In genomic region chr11:94132152-94132558, GRCh38 we compare ENCODE assay signal across 10 cellular contexts. TPM values are rescaled to one million over a fixed set of nuclear protein-coding genes. Genes with fewer than 3 reads are reported as not detected.
A peak's percentile ranks its signal among the peaks of the same experiment; 100 is the strongest.
DNase-seq lines count a peak whose midpoint lies in the region; ATAC-seq, FAIRE-seq and TF ChIP-seq lines count a peak whose summit lies in the region.
"Had no signal": no experiment of that assay in that cellular context is flagged by ENCODE, and none has a peak within 500 bp of the region (broad histone marks: within the 10 kb centered on the region; RNA-seq: fewer than 3 reads in every experiment).

No MANE protein-coding gene starts in this region.

- TF ChIP-seq POLR2A in transverse colon (IDR thresholded peaks at IDR 0.05): no peak

- H3K27ac ChIP-seq in heart right ventricle: peak overlapping the region in 7 of 10 donors; percentile 21 to 96 (median 94)
- H3K27ac ChIP-seq in astrocyte (ENCODE audit: low read depth, low read length): peak overlapping the region; percentile 37
- no peak overlapping the region for H3K27ac ChIP-seq in iPS-20b (ENCODE audit: low read length)
- H3K27ac ChIP-seq in transverse colon: peak overlapping the region in 2 of 4 donors; percentile 93 to 99

- 53 to 57% methylated on average over 5 of the region's 5 CpGs for WGBS in heart right ventricle, 2 donors
- WGBS in transverse colon (ENCODE audit: low coverage in 1 of 2), 2 donors: 72 to 83% methylated on average over 4 to 5 of the region's 5 CpGs

- no peak for TF ChIP-seq EP300 in transverse colon (IDR thresholded peaks at IDR 0.05; ENCODE audit: low read depth)

- TF ChIP-seq CTCF in heart right ventricle (IDR thresholded peaks at IDR 0.05) (no peak), astrocyte (IDR thresholded peaks at IDR 0.05; ENCODE audit: insufficient read depth, low read depth, low read length) (no peak), transverse colon (IDR thresholded peaks at IDR 0.05) (no peak)

- ATAC-seq in heart right ventricle: no peak
- no peak for ATAC-seq in left ventricle myocardium superior
- ATAC-seq in left lobe of liver: no peak
- ATAC-seq in HG03196 (IDR thresholded peaks at IDR 0.05; ENCODE audit: unreplicated experiment): no peak
- ATAC-seq: psoas muscle had no signal

- DNase-seq in heart right ventricle (peak in 1 of 2 donors; percentile 29), left ventricle myocardium superior (no peak), astrocyte (ENCODE audit: low read depth) (peak; percentile 89), transverse colon (peak; percentile 20), left lobe of liver (ENCODE audit: low spot score) (no peak), DMS 273 (lab: John Stamatoyannopoulos, UW; ENCODE audit: unreplicated experiment) (no peak)
- DNase-seq: NCI-H187 treated with DMSO at 0.1 percent for 48 hours had no signal

- intact Hi-C loops in heart right ventricle (cut with DNase I) (loop anchor here in 1 of 10 donors (5.0 kb wide), 1 partner anchor 50 kb away; no protein-coding TSS in a partner anchor), left ventricle myocardium superior (cut with micrococcal nuclease) (no loop called here), transverse colon (cut with DNase I; ENCODE audit: low total_unique reads) (no loop called here)

- no peaks in the 10 kb centered on the region for H3K27me3 Mint-ChIP-seq in astrocyte (ENCODE audit: low read depth, unreplicated experiment)

- H3K4me1 ChIP-seq in heart right ventricle: peaks cover 18 to 85% (median 76%) of the 10 kb centered on the region in 9 donors
- H3K4me1 ChIP-seq in astrocyte (ENCODE audit: insufficient read depth, low read length): peaks cover 70% of the 10 kb centered on the region
- peaks cover 49% of the 10 kb centered on the region for H3K4me1 ChIP-seq in iPS-20b (ENCODE audit: insufficient read depth, low read length)
- peaks cover 15 to 48% (median 42%) of the 10 kb centered on the region in 4 donors for H3K4me1 ChIP-seq in transverse colon

- peak overlapping the region; percentile 95 for H3K4me2 ChIP-seq in astrocyte (ENCODE audit: low read length)

- H3K27me3 ChIP-seq in heart right ventricle (no peaks in the 10 kb centered on the region), astrocyte (ENCODE audit: insufficient read depth, low read length) (no peaks in the 10 kb centered on the region), iPS-20b (ENCODE audit: insufficient read depth, low read length) (no peaks in the 10 kb centered on the region), transverse colon (no peaks in the 10 kb centered on the region)

- peaks cover 2% of the 10 kb centered on the region for H3K9me3 Mint-ChIP-seq in astrocyte (ENCODE audit: unreplicated experiment)

- H3K9me3 ChIP-seq in heart right ventricle: no peaks in the 10 kb centered on the region
- H3K9me3 ChIP-seq in astrocyte (ENCODE audit: insufficient read depth, low read depth, low read length): no peaks in the 10 kb centered on the region
- no peaks in the 10 kb centered on the region for H3K9me3 ChIP-seq in iPS-20b (ENCODE audit: insufficient read depth, low read depth, low read length)
- no peaks in the 10 kb centered on the region for H3K9me3 ChIP-seq in transverse colon
- H3K9me3 ChIP-seq: psoas muscle had no signal

- H3K36me3 ChIP-seq in heart right ventricle (no peaks in the 10 kb centered on the region), astrocyte (ENCODE audit: insufficient read depth, low read length) (no peaks in the 10 kb centered on the region), iPS-20b (ENCODE audit: insufficient read depth, low read depth, low read length) (peaks cover 9% of the 10 kb centered on the region), transverse colon (no peaks in the 10 kb centered on the region)

- no peak overlapping the region for H3K27ac Mint-ChIP-seq in astrocyte (ENCODE audit: unreplicated experiment)

- no peaks in the 10 kb centered on the region for H3K36me3 Mint-ChIP-seq in astrocyte (ENCODE audit: low read depth, unreplicated experiment)

- peaks cover 77% of the 10 kb centered on the region for H3K79me2 ChIP-seq in astrocyte (ENCODE audit: insufficient read depth, low read length)

- H2AFZ ChIP-seq in astrocyte (ENCODE audit: low read depth, low read length): no peak overlapping the region

- H3K4me3 ChIP-seq in heart right ventricle: peak overlapping the region in 1 of 10 donors; percentile 89
- no peak overlapping the region for H3K4me3 ChIP-seq in astrocyte (ENCODE audit: insufficient read depth, low read depth, low read length)
- H3K4me3 ChIP-seq in iPS-20b (ENCODE audit: low read length): peak overlapping the region; percentile 98
- H3K4me3 ChIP-seq in transverse colon: no peak overlapping the region
- H3K4me3 ChIP-seq: psoas muscle had no signal

- in situ Hi-C loops in transverse colon (cut with MboI; ENCODE audit: low pct_ligation_motif_present in 1 of 4, low pct_unique_long_range_greater_than_20kb in 1 of 4, low sequenced_read_pairs in 3 of 4): no loop called here

- H3K9ac ChIP-seq in astrocyte (ENCODE audit: low read length) (peak overlapping the region; percentile 18), iPS-20b (ENCODE audit: low read depth, low read length) (no peak overlapping the region; the same call in 1 of the 2 replicates)

- peaks cover 46% of the 10 kb centered on the region for H3K4me1 Mint-ChIP-seq in astrocyte (ENCODE audit: low read depth, unreplicated experiment)

- FAIRE-seq in astrocyte (lab: Jason Lieb, UNC): no peak

- H4K20me1 ChIP-seq in astrocyte (ENCODE audit: insufficient read depth, low read length): peaks cover 34% of the 10 kb centered on the region

- no peak overlapping the region for H3K4me3 Mint-ChIP-seq in astrocyte (ENCODE audit: unreplicated experiment)

RNA-seq across cellular contexts. Expression of gene PANX1, which starts 3.5 kb away (rescaled TPM):
- total RNA-seq in heart right ventricle (10 to 100 TPM; 16.1 to 42.4 (median 22.0) TPM), left ventricle myocardium superior (17.4 TPM), astrocyte (42.1 and 46.8 TPM in 2 replicates), transverse colon (10 to 100 TPM in 3 of 4 donors, 1 to 10 TPM in 1; 9.0 to 20.1 (median 11.3) TPM), left lobe of liver (9.7 TPM)
- 1 to 10 TPM; 4.4 to 5.9 TPM for polyA plus RNA-seq in heart right ventricle

Comparison
In these comparisons a context has a peak if more than half of its experiments do, and no peak if none do; other contexts are left out.
1. DNase-seq: peak in astrocyte (single experiment) and transverse colon (single experiment); none in left ventricle myocardium superior (single experiment), left lobe of liver (single experiment) and DMS 273 (single experiment).